In genomic region chr16:4749700-4750257, GRCh38 we compare ENCODE assay signal across 36 cellular contexts. TPM values are rescaled to one million over a fixed set of nuclear protein-coding genes. Genes with fewer than 3 reads are reported as not detected.
"Had no signal": no experiment of that assay in that cellular context is flagged by ENCODE, and none has a peak within 500 bp of the region (broad histone marks: within the 10 kb centered on the region; RNA-seq: fewer than 3 reads in every experiment).

No MANE protein-coding gene starts in this region.

- ATAC-seq: activated CD8-positive, alpha-beta T cell treated with anti-CD3 and anti-CD28 coated beads for 36 hours; activated T-cell treated with anti-CD3 and anti-CD28 coated beads, Interleukin-2, amount 50 U/mL, for 4 hours; activated T-helper 17 cell treated with anti-CD3 and anti-CD28 coated beads, Interleukin-2, amount 50 U/mL, for 72 hours; effector memory CD8-positive, alpha-beta T cell; left cardiac atrium; sciatic nerve had no signal

- H3K27me3 ChIP-seq: brain microvascular endothelial cell, neutrophil, testis, transverse colon had no signal

- H3K27ac ChIP-seq: brain microvascular endothelial cell, neutrophil, testis, transverse colon had no signal

- H3K9me3 ChIP-seq: neutrophil, testis, transverse colon had no signal

- FAIRE-seq: astrocyte, keratinocyte, small intestine had no signal

- H3K4me3 ChIP-seq: testis, transverse colon had no signal

- DNase-seq: activated B cell treated with CpG ODN at 0.5 μM for 24 hours; activated CD4-positive, alpha-beta T cell treated with anti-CD3 and anti-CD28 coated beads, Interleukin-2, amount 50 U/mL, for 1 hour; activated CD8-positive, alpha-beta T cell treated with anti-CD3 and anti-CD28 coated beads for 36 hours; activated gamma-delta T cell treated with Interleukin-2 at 50 U/mL for 16 hours; activated naive CD4-positive, alpha-beta T cell treated with anti-CD3 and anti-CD28 coated beads, Interleukin-2, amount 50 U/mL, for 16 hours; activated T-cell treated with anti-CD3 and anti-CD28 coated beads, Interleukin-2, amount 50 U/mL, for 4 hours; amniotic stem cell; brain microvascular endothelial cell; cortex of kidney; effector memory CD8-positive, alpha-beta T cell; head of caudate nucleus; hippocampal formation; left cardiac atrium; mammary epithelial cell; naive B cell; nephron progenitor cell; small intestine; stimulated activated CD4-positive, alpha-beta T cell treated with anti-CD3 and anti-CD28 coated beads, Interleukin-1b, Interleukin-23, amount 100 ng/mL, for 48 hours; stimulated activated CD4-positive, alpha-beta T cell treated with anti-CD3 and anti-CD28 coated beads, Interleukin-4, amount 100 ng/mL, for 4 hours; stimulated activated CD8-positive, alpha-beta memory T cell treated with anti-CD3 and anti-CD28 coated beads, Interleukin-4, amount 100 ng/mL, for 48 hours; stimulated activated naive CD4-positive, alpha-beta T cell treated with Interleukin-2 at 50 U/mL for 16 hours; testis; transverse colon had no signal

RNA-seq across cellular contexts. Expression of gene DNAAF8, which starts 15.4 kb away (rescaled TPM):
- total RNA-seq: activated T-helper 17 cell treated with anti-CD3 and anti-CD28 coated beads, Interleukin-2, amount 50 U/mL, for 72 hours had no signal

RNA-seq across cellular contexts. Expression of gene SEPTIN12, which starts 38.4 kb away (rescaled TPM):
- total RNA-seq: activated B cell treated with CpG ODN at 0.5 μM for 24 hours; activated CD8-positive, alpha-beta T cell treated with anti-CD3 and anti-CD28 coated beads for 36 hours; activated T-cell treated with anti-CD3 and anti-CD28 coated beads, Interleukin-2, amount 50 U/mL, for 4 hours; activated T-helper 17 cell treated with anti-CD3 and anti-CD28 coated beads, Interleukin-2, amount 50 U/mL, for 72 hours; cardiac septum; chondrocyte; fibroblast of lung; fibroblast of villous mesenchyme; left cardiac atrium; liver; mammary epithelial cell; osteocyte; posterior vena cava; sciatic nerve; transverse colon; urinary bladder had no signal
- polyA plus RNA-seq: fibroblast of lung, keratinocyte, liver, mammary epithelial cell, small intestine, urinary bladder had no signal

RNA-seq across cellular contexts. Expression of gene SMIM22, which starts 45.4 kb away (rescaled TPM):
- total RNA-seq: activated B cell treated with CpG ODN at 0.5 μM for 24 hours; activated CD8-positive, alpha-beta T cell treated with anti-CD3 and anti-CD28 coated beads for 36 hours; activated T-cell treated with anti-CD3 and anti-CD28 coated beads, Interleukin-2, amount 50 U/mL, for 4 hours; activated T-helper 17 cell treated with anti-CD3 and anti-CD28 coated beads, Interleukin-2, amount 50 U/mL, for 72 hours; astrocyte; cardiac septum; chondrocyte; fibroblast of lung; fibroblast of villous mesenchyme; left cardiac atrium; osteocyte; posterior vena cava; sciatic nerve had no signal
- polyA plus RNA-seq: fibroblast of lung had no signal
